ENCODE assay signal across 1 cellular context in the genomic region with DNA sequence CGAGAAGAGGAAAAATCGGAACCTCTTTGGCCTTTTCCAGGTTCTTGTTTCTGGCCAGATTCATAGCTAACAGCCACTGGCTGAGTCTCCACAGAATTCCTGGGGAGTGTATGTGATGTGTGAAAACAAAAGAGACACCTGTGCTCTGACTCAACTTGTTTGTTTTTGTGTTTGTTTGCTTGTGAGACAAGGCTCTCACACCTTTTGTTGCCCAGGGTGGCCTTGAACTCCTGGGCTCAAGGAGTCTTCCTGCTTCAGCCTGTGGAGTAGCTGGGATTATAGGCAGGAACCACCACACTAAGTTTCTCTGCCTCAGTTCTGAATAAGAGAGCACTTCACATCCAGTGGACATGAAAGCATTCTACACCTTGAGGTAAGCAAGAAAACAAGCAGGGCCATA.
TF ChIP-seq lines count a peak whose summit lies in the region.

No MANE protein-coding gene starts in this region.

TF ChIP-seq in H1, 55 proteins besides CTCF, POLR2A, EP300 and RAD21:
- TF ChIP-seq SRF (IDR thresholded peaks at IDR 0.05; ENCODE audit: low read depth, low read length): no peak
